3 cellular contexts compared by ENCODE assay signal in the genomic region with DNA sequence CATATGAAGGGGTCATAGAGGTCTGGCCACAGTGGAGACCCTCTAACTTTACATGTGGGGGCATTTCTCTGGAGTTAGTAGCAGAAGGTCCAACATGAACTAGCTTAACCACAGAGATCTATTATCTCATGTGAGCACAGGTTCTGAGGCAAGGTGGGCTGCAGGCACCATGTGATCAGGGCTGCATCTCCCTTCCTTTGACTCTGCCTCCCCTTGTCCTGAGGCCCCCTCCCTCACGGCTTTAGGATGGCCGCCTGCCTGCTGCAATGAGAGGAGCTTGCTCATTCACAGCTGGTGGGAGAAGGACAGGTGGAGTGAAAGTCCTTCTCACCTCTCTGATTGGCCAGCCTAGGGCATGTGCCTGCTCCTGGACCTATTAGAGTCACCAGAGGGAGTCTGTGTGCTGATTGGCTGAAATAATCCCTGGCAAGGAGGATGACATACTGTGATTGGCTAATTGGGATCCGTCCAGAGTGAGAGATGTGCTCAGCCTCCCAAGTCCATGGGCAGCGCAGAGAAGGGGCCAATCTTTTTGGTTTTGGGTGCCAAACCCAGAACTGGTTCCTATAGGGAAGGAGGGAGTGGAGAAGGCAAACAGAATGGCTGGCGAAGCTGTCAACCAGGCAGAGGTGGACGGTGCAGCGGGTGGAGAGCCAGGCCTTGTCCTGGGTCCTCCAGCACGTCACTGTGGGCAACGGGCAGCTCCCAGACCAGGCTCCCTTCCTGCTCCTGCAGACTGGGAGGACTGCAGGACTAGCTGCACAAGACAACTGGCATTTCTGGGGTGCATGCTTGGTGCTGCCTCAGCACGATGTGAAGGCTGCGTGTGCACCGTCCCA.
A peak's percentile ranks its signal among the peaks of the same experiment; 100 is the strongest.
TF ChIP-seq lines count a peak whose summit lies in the region.

No MANE protein-coding gene starts in this region.

TF ChIP-seq in HCT116, 20 proteins besides CTCF, POLR2A, EP300 and RAD21:
- TF ChIP-seq SP1 (IDR thresholded peaks at IDR 0.05; ENCODE audit: low read depth) (no peak), ATF3 (IDR thresholded peaks at IDR 0.05) (no peak), EZH2phosphoT487 (IDR thresholded peaks at IDR 0.05; ENCODE audit: borderline replicate concordance) (no peak)

TF ChIP-seq in Ishikawa, 13 proteins besides CTCF, POLR2A, EP300 and RAD21:
- no peak for TF ChIP-seq REST (IDR thresholded peaks at IDR 0.05; ENCODE audit: low read depth)
- TF ChIP-seq, protein P1, sequence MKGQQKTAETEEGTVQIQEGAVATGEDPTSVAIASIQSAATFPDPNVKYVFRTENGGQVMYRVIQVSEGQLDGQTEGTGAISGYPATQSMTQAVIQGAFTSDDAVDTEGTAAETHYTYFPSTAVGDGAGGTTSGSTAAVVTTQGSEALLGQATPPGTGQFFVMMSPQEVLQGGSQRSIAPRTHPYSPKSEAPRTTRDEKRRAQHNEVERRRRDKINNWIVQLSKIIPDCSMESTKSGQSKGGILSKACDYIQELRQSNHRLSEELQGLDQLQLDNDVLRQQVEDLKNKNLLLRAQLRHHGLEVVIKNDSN (IDR thresholded peaks at IDR 0.05): peak; percentile 30; the same call in 1 of the 2 replicates

TF ChIP-seq in K562, 482 proteins besides CTCF, POLR2A, EP300 and RAD21:
- TF ChIP-seq ZNF212 (CRISPR knock-in tag; IDR thresholded peaks at IDR 0.05): no peak
- peak; percentile 49 for TF ChIP-seq NFYB (IDR thresholded peaks at IDR 0.05; ENCODE audit: extremely low read depth, insufficient read length)
- TF ChIP-seq RAD51 (IDR thresholded peaks at IDR 0.05; ENCODE audit: borderline replicate concordance, low read depth): peak; percentile 42; the same call in 1 of the 2 replicates
- TF ChIP-seq, protein P2, sequence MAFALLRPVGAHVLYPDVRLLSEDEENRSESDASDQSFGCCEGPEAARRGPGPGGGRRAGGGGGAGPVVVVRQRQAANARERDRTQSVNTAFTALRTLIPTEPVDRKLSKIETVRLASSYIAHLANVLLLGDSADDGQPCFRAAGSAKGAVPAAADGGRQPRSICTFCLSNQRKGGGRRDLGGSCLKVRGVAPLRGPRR (CRISPR knock-in tag; IDR thresholded peaks at IDR 0.05): no peak
- TF ChIP-seq ZFP36 (IDR thresholded peaks at IDR 0.05; ENCODE audit: low read depth, low read length, partially characterized antibody): no peak
- no peak for TF ChIP-seq U2AF2 (optimal IDR thresholded peaks at IDR 0.05; ENCODE audit: low read depth, low read length)
- TF ChIP-seq, protein P3, sequence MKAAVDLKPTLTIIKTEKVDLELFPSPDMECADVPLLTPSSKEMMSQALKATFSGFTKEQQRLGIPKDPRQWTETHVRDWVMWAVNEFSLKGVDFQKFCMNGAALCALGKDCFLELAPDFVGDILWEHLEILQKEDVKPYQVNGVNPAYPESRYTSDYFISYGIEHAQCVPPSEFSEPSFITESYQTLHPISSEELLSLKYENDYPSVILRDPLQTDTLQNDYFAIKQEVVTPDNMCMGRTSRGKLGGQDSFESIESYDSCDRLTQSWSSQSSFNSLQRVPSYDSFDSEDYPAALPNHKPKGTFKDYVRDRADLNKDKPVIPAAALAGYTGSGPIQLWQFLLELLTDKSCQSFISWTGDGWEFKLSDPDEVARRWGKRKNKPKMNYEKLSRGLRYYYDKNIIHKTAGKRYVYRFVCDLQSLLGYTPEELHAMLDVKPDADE (conservative IDR thresholded peaks at IDR 0.05; ENCODE audit: control insufficient read depth, low read depth, low read length): no peak
- TF ChIP-seq GATAD2A (IDR thresholded peaks at IDR 0.05): no peak
- TF ChIP-seq, protein P1 (CRISPR knock-in tag; IDR thresholded peaks at IDR 0.05): peak; percentile 78
- no peak for TF ChIP-seq CC2D1A (IDR thresholded peaks at IDR 0.05)
- TF ChIP-seq IFI16 (CRISPR knock-in tag; IDR thresholded peaks at IDR 0.05): no peak
- TF ChIP-seq, protein P4, sequence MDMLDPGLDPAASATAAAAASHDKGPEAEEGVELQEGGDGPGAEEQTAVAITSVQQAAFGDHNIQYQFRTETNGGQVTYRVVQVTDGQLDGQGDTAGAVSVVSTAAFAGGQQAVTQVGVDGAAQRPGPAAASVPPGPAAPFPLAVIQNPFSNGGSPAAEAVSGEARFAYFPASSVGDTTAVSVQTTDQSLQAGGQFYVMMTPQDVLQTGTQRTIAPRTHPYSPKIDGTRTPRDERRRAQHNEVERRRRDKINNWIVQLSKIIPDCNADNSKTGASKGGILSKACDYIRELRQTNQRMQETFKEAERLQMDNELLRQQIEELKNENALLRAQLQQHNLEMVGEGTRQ (CRISPR knock-in tag; IDR thresholded peaks at IDR 0.05): peak; percentile 77
- TF ChIP-seq CBFB (CRISPR knock-in tag; IDR thresholded peaks at IDR 0.05): no peak
- no peak for TF ChIP-seq BRD9 (IDR thresholded peaks at IDR 0.05; ENCODE audit: low read depth, partially characterized antibody)
- TF ChIP-seq SMAD4 (CRISPR knock-in tag; conservative IDR thresholded peaks at IDR 0.05): no peak
- no peak for TF ChIP-seq E2F3 (CRISPR knock-in tag; IDR thresholded peaks at IDR 0.05)
- TF ChIP-seq ZNF589 (CRISPR knock-in tag; IDR thresholded peaks at IDR 0.05; ENCODE audit: low read depth): no peak
TF ChIP-seq in K562: peak in this region for 4.
